16 cellular contexts compared by ENCODE assay signal in the genomic region with DNA sequence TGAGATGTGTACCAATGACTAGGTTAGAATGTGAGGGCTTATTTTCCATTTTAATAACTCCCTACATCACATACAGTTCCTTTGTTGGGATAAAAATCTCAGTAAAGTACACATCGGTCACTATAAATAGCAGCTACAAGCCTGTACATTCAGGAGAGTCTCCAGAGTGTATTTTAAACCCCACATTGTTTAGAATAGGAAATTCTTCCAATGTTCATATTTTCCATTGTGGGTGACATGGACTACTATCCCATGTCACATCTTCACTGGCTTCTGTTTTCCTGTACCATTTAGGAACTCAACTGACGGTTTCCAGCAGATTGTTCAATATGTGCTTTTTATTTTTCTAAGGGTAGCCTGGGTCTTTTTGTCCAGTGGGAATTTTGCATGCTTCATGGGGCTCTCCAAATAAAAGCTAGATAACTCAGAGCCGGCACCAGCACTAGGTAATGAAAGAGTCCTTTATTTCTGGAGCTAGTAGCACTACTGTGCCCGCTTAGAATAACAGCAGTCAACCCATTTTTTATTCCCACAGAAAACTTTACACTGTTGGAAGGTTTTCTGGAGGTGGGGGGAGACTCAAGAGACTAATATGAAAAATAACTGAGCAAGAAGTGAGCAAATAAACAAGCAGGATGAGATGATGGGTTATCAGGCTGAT.
DNase-seq lines count a peak whose midpoint lies in the region; ATAC-seq and TF ChIP-seq lines count a peak whose summit lies in the region.
"Had no signal": no experiment of that assay in that cellular context is flagged by ENCODE, and none has a peak within 500 bp of the region (broad histone marks: within the 10 kb centered on the region; RNA-seq: fewer than 3 reads in every experiment).

No MANE protein-coding gene starts in this region.

- dilution Hi-C loops in IMR-90 (cut with HindIII; ENCODE audit: low sequenced_read_pairs, unreplicated experiment) = no loop called here

- H3K27ac Mint-ChIP-seq in chondrocyte (ENCODE audit: unreplicated experiment) = peak overlapping the region; percentile 81
- peak overlapping the region; percentile 18 for H3K27ac Mint-ChIP-seq in neural progenitor cell

- H2AK9ac ChIP-seq in IMR-90 (replicated peaks; ENCODE audit: low read depth, low read length, poor library complexity) = no peak overlapping the region

- no peak overlapping the region for H3K4ac ChIP-seq in IMR-90 (ENCODE audit: low read depth, low read length)

- H4K20me1 ChIP-seq in IMR-90 (ENCODE audit: insufficient read depth, low read length) (peaks cover 71% of the 10 kb centered on the region), neural progenitor cell (ENCODE audit: low read depth) (no peaks in the 10 kb centered on the region)

- H3K27ac ChIP-seq in IMR-90 (ENCODE audit: insufficient read depth, low read length) = no peak overlapping the region; the same call in 1 of the 2 replicates
- no peak overlapping the region for H3K27ac ChIP-seq in neural progenitor cell
- H3K27ac ChIP-seq in tibial artery = peak overlapping the region; percentile 12 to 49
- H3K27ac ChIP-seq in upper lobe of right lung = no peak overlapping the region

- peak; percentile 28 for ATAC-seq in IMR-90 (ENCODE audit: low read depth)
- ATAC-seq in upper lobe of right lung = no peak
- ATAC-seq: GM12878, HCT116, K562, PC-3 had no signal

- H3K27me3 Mint-ChIP-seq in chondrocyte (ENCODE audit: low read depth) (no peaks in the 10 kb centered on the region), neural progenitor cell (ENCODE audit: insufficient read depth, low read depth) (no peaks in the 10 kb centered on the region)

- H2AFZ ChIP-seq in IMR-90 (replicated peaks; ENCODE audit: low read length, poor library complexity) (no peak overlapping the region), neural progenitor cell (replicated peaks) (no peak overlapping the region)

- peak overlapping the region; percentile 22; the same call in 1 of the 2 replicates for H4K5ac ChIP-seq in IMR-90 (ENCODE audit: low read depth, low read length)

- no peaks in the 10 kb centered on the region for H3K79me2 ChIP-seq in neural progenitor cell (ENCODE audit: low read depth)

- H3K14ac ChIP-seq in IMR-90 (replicated peaks; ENCODE audit: low read depth, low read length) = 0 out of 2 replicates have a peak overlapping the region, but pooled peaks have one; percentile 25

- no peak overlapping the region for H3K56ac ChIP-seq in IMR-90 (ENCODE audit: extremely low read depth, insufficient read depth, low read length)

- H2BK20ac ChIP-seq in IMR-90 (ENCODE audit: low read depth, low read length) = no peak overlapping the region

- H3K4me2 ChIP-seq in IMR-90 (ENCODE audit: low read depth, low read length) = peak overlapping the region; percentile 39; the same call in 1 of the 2 replicates
- no peak overlapping the region for H3K4me2 ChIP-seq in neural progenitor cell

- H3K4me1 ChIP-seq in IMR-90 (ENCODE audit: control insufficient read depth, insufficient read depth, low read length) (peaks cover 17% of the 10 kb centered on the region), neural progenitor cell (no peaks in the 10 kb centered on the region), tibial artery (peaks cover 0 to 100% (median 21%) of the 10 kb centered on the region in 4 donors), upper lobe of right lung (no peaks in the 10 kb centered on the region)

- H3K18ac ChIP-seq in IMR-90 (ENCODE audit: low read depth, low read length) = peak overlapping the region; percentile 31; the same call in 1 of the 2 replicates

- WGBS in IMR-90 (ENCODE audit: extremely low coverage in 2 of 2, insufficient read length in 1 of 2), 2 experiments = no CpG with 5 or more reads among the region's 4 CpGs

- TF ChIP-seq RAD21 in IMR-90 (IDR thresholded peaks at IDR 0.05; ENCODE audit: low read length) = no peak

- BruUV-seq in IMR-90 (replicated peaks; lab: Mats Ljungman, UMichigan) = no TSS peak

- H4K91ac ChIP-seq in IMR-90 (ENCODE audit: insufficient read depth, low read depth, low read length) = no peak overlapping the region

- no peaks in the 10 kb centered on the region for H3F3A ChIP-seq in neural progenitor cell (ENCODE audit: low read depth)

- peak overlapping the region; percentile 31 for H2BK5ac ChIP-seq in IMR-90 (ENCODE audit: low read depth, low read length, poor library complexity, severe bottlenecking)

- intact Hi-C loops in IMR-90 (cut with micrococcal nuclease) = no loop called here
- intact Hi-C loops in tibial artery (cut with DNase I; ENCODE audit: low total_unique reads) = loop anchor here (10.0 kb wide), 1 partner anchor 55 kb away; no protein-coding TSS in a partner anchor
- intact Hi-C loops in upper lobe of right lung (cut with DNase I) = no loop called here

- POLR2A ChIA-PET in IMR-90 (lab: Charles Lee; ENCODE audit: unreplicated experiment) = no interaction called here

- no peak overlapping the region for H2BK15ac ChIP-seq in IMR-90 (ENCODE audit: low read depth, low read length)

- H3K9me3 ChIP-seq in IMR-90 (ENCODE audit: control insufficient read depth, insufficient read depth, low read length) = no peaks in the 10 kb centered on the region
- no peaks in the 10 kb centered on the region for H3K9me3 ChIP-seq in neural progenitor cell (ENCODE audit: low read depth)
- no peaks in the 10 kb centered on the region for H3K9me3 ChIP-seq in tibial artery
- no peaks in the 10 kb centered on the region for H3K9me3 ChIP-seq in upper lobe of right lung

- H3K79me1 ChIP-seq in IMR-90 (ENCODE audit: low read depth in 1 of 2, low read length in 2 of 2) = peaks cover 25 to 69% of the 10 kb centered on the region in 2 experiments

- H3K9ac ChIP-seq in IMR-90 (ENCODE audit: low read depth, low read length) (no peak overlapping the region), neural progenitor cell (no peak overlapping the region)

- peaks cover 28% of the 10 kb centered on the region for H3K9me1 ChIP-seq in IMR-90 (ENCODE audit: insufficient read depth, low read length)

- H2AK5ac ChIP-seq in IMR-90 (ENCODE audit: low read depth, low read length) = no peak overlapping the region

- H3K36me3 Mint-ChIP-seq in chondrocyte (ENCODE audit: low read depth) (peaks cover 15% of the 10 kb centered on the region), neural progenitor cell (no peaks in the 10 kb centered on the region)

- H3K36me3 ChIP-seq in IMR-90 (ENCODE audit: control insufficient read depth, insufficient read depth, low read length) (peaks cover 6% of the 10 kb centered on the region; the same call in 1 of the 2 replicates), neural progenitor cell (no peaks in the 10 kb centered on the region), tibial artery (peaks cover 0 to 10% (median 0%) of the 10 kb centered on the region in 3 donors), upper lobe of right lung (no peaks in the 10 kb centered on the region)

- TF ChIP-seq CTCF in IMR-90 (conservative IDR thresholded peaks at IDR 0.05; ENCODE audit: low read depth, low read length) = no peak
- TF ChIP-seq CTCF in chondrocyte (IDR thresholded peaks at IDR 0.05) = no peak
- TF ChIP-seq CTCF in neural progenitor cell (IDR thresholded peaks at IDR 0.05) = no peak
- no peak for TF ChIP-seq CTCF in tibial artery (IDR thresholded peaks at IDR 0.05)
- TF ChIP-seq CTCF in upper lobe of right lung (IDR thresholded peaks at IDR 0.05) = no peak

- CTCF ChIA-PET in IMR-90 (lab: Yijun Ruan, JAX) = no interaction called here

- DNase-seq in IMR-90 = no peak
- DNase-seq in chondrocyte (ENCODE audit: low spot score) = no peak
- DNase-seq in neural progenitor cell (ENCODE audit: low spot score) = no peak
- DNase-seq in tibial artery = no peak
- DNase-seq in NCI-H748 treated with DMSO at 0.1 percent for 48 hours (lab: John Stamatoyannopoulos, UW) = no peak
- DNase-seq in upper lobe of right lung = no peak
- no peak for DNase-seq in activated T-cell treated with anti-CD3 and anti-CD28 coated beads, Interleukin-2, amount 50 U/mL, for 48 hours
- DNase-seq: AML-193, Calu3, NCI-H1436, NCI-H2081 treated with DMSO at 0.1 percent for 48 hours, NCI-H2227 treated with DMSO at 0.1 percent for 48 hours, PC-3 had no signal

- H3K9me3 Mint-ChIP-seq in chondrocyte (ENCODE audit: low read depth) = no peaks in the 10 kb centered on the region
- no peaks in the 10 kb centered on the region for H3K9me3 Mint-ChIP-seq in neural progenitor cell

- in situ Hi-C loops in IMR-90 (cut with MboI; ENCODE audit: low sequenced_read_pairs) = no loop called here

- H3K27me3 ChIP-seq in IMR-90 (ENCODE audit: control insufficient read depth, insufficient read depth, low read length) (no peaks in the 10 kb centered on the region), neural progenitor cell (no peaks in the 10 kb centered on the region), tibial artery (no peaks in the 10 kb centered on the region), upper lobe of right lung (no peaks in the 10 kb centered on the region)

- no peak overlapping the region for H2BK120ac ChIP-seq in IMR-90 (ENCODE audit: low read depth, low read length)

- no peak for TF ChIP-seq POLR2A in IMR-90 (IDR thresholded peaks at IDR 0.05; ENCODE audit: low read depth, low read length)

- H3K4me1 Mint-ChIP-seq in chondrocyte (ENCODE audit: low read depth) (peaks cover 95% of the 10 kb centered on the region), neural progenitor cell (peaks cover 13% of the 10 kb centered on the region)

- no peak overlapping the region for H4K8ac ChIP-seq in IMR-90 (ENCODE audit: low read depth in 2 of 2, low read length in 2 of 2)

- no peak overlapping the region for H3K23ac ChIP-seq in IMR-90 (ENCODE audit: low read depth, low read length)

- no peak overlapping the region for H3K4me3 ChIP-seq in IMR-90 (ENCODE audit: insufficient read depth, low read depth, low read length)
- H3K4me3 ChIP-seq in neural progenitor cell = no peak overlapping the region
- H3K4me3 ChIP-seq in tibial artery = no peak overlapping the region
- no peak overlapping the region for H3K4me3 ChIP-seq in upper lobe of right lung
- H3K4me3 ChIP-seq: GM12878, K562 had no signal

- H3K4me3 Mint-ChIP-seq in chondrocyte (ENCODE audit: unreplicated experiment) (peak overlapping the region; percentile 11), neural progenitor cell (no peak overlapping the region)

TF ChIP-seq in IMR-90, 13 proteins besides CTCF, POLR2A, EP300 and RAD21:
- TF ChIP-seq BHLHE40 (IDR thresholded peaks at IDR 0.05; ENCODE audit: low read depth, low read length) (no peak), SMC3 (IDR thresholded peaks at IDR 0.05; ENCODE audit: low read depth, low read length) (no peak)

Comparison
In these comparisons a context has a peak if more than half of its experiments do, and no peak if none do; other contexts are left out.
1. H3K27ac ChIP-seq: peak in tibial artery (2 of 2); none in IMR-90 (single experiment), neural progenitor cell (single experiment) and upper lobe of right lung (single experiment).